ENCODE assay signal across 13 cellular contexts in the genomic region with DNA sequence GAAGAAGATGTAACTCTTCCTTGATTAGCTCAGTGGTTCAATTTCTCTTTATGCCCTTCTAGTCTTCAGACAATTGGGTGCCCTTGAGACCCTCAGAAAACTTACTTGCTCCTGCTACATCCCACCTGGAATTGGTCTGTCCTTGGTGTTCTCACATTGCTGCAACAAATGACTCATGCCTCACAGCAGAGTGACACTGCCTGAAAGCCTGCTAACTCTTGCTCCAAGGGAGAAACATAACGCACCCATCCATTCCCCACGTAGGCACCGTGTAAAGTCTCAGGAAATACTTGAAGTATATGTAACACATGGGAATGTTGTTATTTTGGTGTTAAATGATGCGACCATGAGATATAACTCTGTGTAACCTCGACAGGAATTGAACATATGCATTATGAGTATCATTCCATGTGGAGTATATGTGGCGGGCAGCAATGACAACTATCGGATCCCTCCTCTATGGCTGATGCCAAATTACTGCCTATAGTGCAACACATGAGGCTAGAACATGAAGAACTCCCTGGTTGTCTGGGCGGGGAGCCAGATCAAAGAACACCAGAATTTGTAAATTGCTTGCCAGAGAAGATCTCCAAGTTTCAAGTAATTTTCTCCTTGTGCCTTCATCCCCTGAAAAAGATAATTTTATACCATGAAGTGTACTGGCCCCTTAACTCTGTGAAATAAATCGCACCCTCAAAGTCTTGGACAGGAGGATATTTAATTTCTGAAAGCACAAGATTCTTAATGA.
A peak's percentile ranks its signal among the peaks of the same experiment; 100 is the strongest.
DNase-seq lines count a peak whose midpoint lies in the region; ATAC-seq, FAIRE-seq and TF ChIP-seq lines count a peak whose summit lies in the region.
"Had no signal": no experiment of that assay in that cellular context is flagged by ENCODE, and none has a peak within 500 bp of the region (broad histone marks: within the 10 kb centered on the region; RNA-seq: fewer than 3 reads in every experiment).

No MANE protein-coding gene starts in this region.

- 93% methylated on average over 9 of the region's 9 CpGs for WGBS in liver
- 98% methylated on average over 7 of the region's 9 CpGs for WGBS in HepG2 (ENCODE audit: low lambda C conversion rate)

- H3K27me3 ChIP-seq in liver (ENCODE audit: control insufficient read depth in 4 of 4, insufficient read depth in 4 of 4, low read length in 3 of 4): no peaks in the 10 kb centered on the region
- H3K27me3 ChIP-seq in HepG2 (ENCODE audit: control insufficient read depth in 1 of 2, insufficient read depth in 2 of 2, low read length in 2 of 2): no peaks in the 10 kb centered on the region
- H3K27me3 ChIP-seq in uterus: no peaks in the 10 kb centered on the region

- FAIRE-seq in HepG2 (lab: Jason Lieb, UNC) (no peak), H54 (lab: Jason Lieb, UNC) (no peak)
- FAIRE-seq: H1 had no signal

- TF ChIP-seq POLR2A in HepG2 (IDR thresholded peaks at IDR 0.05; ENCODE audit: insufficient read depth in 1 of 2, low read depth in 2 of 2, low read length in 2 of 2) (no peak), uterus (IDR thresholded peaks at IDR 0.05) (no peak), H54 (IDR thresholded peaks at IDR 0.05; ENCODE audit: low read depth, low read length) (no peak)

- H3K4me3 ChIP-seq in liver (ENCODE audit: low read depth in 1 of 3, low read length in 3 of 3): peak overlapping the region in 2 of 3 donors; percentile 27 to 43
- no peak overlapping the region for H3K4me3 ChIP-seq in HepG2 (replicated peaks in 1 of 3; ENCODE audit: insufficient read depth in 1 of 3, low read depth in 2 of 3, low read length in 3 of 3)
- H3K4me3 ChIP-seq in fibroblast of villous mesenchyme (ENCODE audit: low read depth, low read length): peak overlapping the region; percentile 51
- peak overlapping the region; percentile 19 to 40 for H3K4me3 ChIP-seq in uterus
- H3K4me3 ChIP-seq: prostate gland had no signal

- in situ Hi-C loops in HepG2 (cut with HindIII; ENCODE audit: extremely low pct_ligation_motif_present, low pct_unique_long_range_greater_than_20kb): no loop called here

- no peak overlapping the region for H3K4me2 ChIP-seq in HepG2 (ENCODE audit: low read depth, low read length)

- H3K36me3 ChIP-seq in liver (ENCODE audit: control insufficient read depth in 4 of 4, insufficient read depth in 3 of 4, low read depth in 1 of 4, low read length in 3 of 4): peaks cover 0 to 2% (median 0%) of the 10 kb centered on the region in 4 donors
- peaks cover 1 to 15% of the 10 kb centered on the region in 2 experiments; a peak in 1 of 5 replicates for H3K36me3 ChIP-seq in HepG2 (replicated peaks in 1 of 2; ENCODE audit: control insufficient read depth in 1 of 2, insufficient read depth in 2 of 2, low read length in 2 of 2)
- H3K36me3 ChIP-seq in uterus: no peaks in the 10 kb centered on the region
- H3K36me3 ChIP-seq: prostate gland had no signal

- TF ChIP-seq CTCF in liver (IDR thresholded peaks at IDR 0.05; ENCODE audit: low read depth, low read length, missing input control) (no peak), HepG2 (CRISPR knock-in tag; IDR thresholded peaks at IDR 0.05) (no peak), fibroblast of villous mesenchyme (IDR thresholded peaks at IDR 0.05; ENCODE audit: insufficient read depth, low read depth, low read length) (no peak), uterus (IDR thresholded peaks at IDR 0.05) (no peak)

- intact Hi-C loops in HepG2 (cut with micrococcal nuclease; ENCODE audit: unreplicated experiment) (no loop called here), uterus (cut with DNase I; ENCODE audit: low total_unique reads) (no loop called here)

- no TSS peak for BruUV-seq in HepG2 (replicated peaks; lab: Mats Ljungman, UMichigan)

- H3K9ac ChIP-seq in liver (ENCODE audit: low read depth in 1 of 2, low read length in 2 of 2) (no peak overlapping the region), HepG2 (ENCODE audit: insufficient read depth, low read depth, low read length) (no peak overlapping the region)

- POLR2A ChIA-PET in HepG2 (lab: Yijun Ruan, JAX): no interaction called here

- DNase-seq in HepG2 (ENCODE audit: low spot score) (no peak), RPMI8226 (peak; percentile 67), fibroblast of villous mesenchyme (ENCODE audit: low read depth) (no peak), uterus (no peak), GDM1 (lab: John Stamatoyannopoulos, UW) (no peak), H54 (ENCODE audit: insufficient read length, low spot score) (no peak)
- DNase-seq: activated naive CD8-positive, alpha-beta T cell treated with anti-CD3 and anti-CD28 coated beads, Interleukin-2, amount 10 ng/mL, durations not matched to agents 7 days and 5 days; AML-193; stimulated activated CD4-positive, alpha-beta T cell treated with anti-CD3 and anti-CD28 coated beads, Interleukin-2, amount 100 ng/mL, for 24 hours had no signal

- TF ChIP-seq EP300 in HepG2 (IDR thresholded peaks at IDR 0.05; ENCODE audit: low read depth in 2 of 2, low read length in 2 of 2): no peak
- TF ChIP-seq EP300 in HepG2 (CRISPR knock-in tag; IDR thresholded peaks at IDR 0.05; ENCODE audit: borderline replicate concordance): no peak

- H3K9me3 ChIP-seq in liver (ENCODE audit: control insufficient read depth in 4 of 4, low read length in 3 of 4): no peaks in the 10 kb centered on the region
- no peaks in the 10 kb centered on the region for H3K9me3 ChIP-seq in HepG2 (ENCODE audit: low read length)
- no peaks in the 10 kb centered on the region for H3K9me3 ChIP-seq in uterus
- H3K9me3 ChIP-seq: prostate gland had no signal

- H3K79me2 ChIP-seq in HepG2 (ENCODE audit: insufficient read depth, low read length): no peaks in the 10 kb centered on the region

- CTCF ChIA-PET in HepG2 (lab: Yijun Ruan, JAX; ENCODE audit: low intra/inter-chr PET ratio, low total read pairs): no interaction called here

- no peak for ATAC-seq in HepG2
- no peak for ATAC-seq in GM19467 (IDR thresholded peaks at IDR 0.05; ENCODE audit: unreplicated experiment)

- no peaks in the 10 kb centered on the region for H4K20me1 ChIP-seq in HepG2 (ENCODE audit: insufficient read depth, low read length)

- H3K27ac ChIP-seq in liver (ENCODE audit: low read depth in 1 of 2, low read length in 2 of 2) (no peak overlapping the region), HepG2 (ENCODE audit: extremely low read length, insufficient read depth, low read length) (no peak overlapping the region), uterus (peak overlapping the region in 1 of 2 donors; percentile 63)
- H3K27ac ChIP-seq: prostate gland had no signal

- no peak overlapping the region for H2AFZ ChIP-seq in HepG2 (ENCODE audit: low read length)

- TF ChIP-seq RAD21 in liver (IDR thresholded peaks at IDR 0.05) (no peak), HepG2 (CRISPR knock-in tag; IDR thresholded peaks at IDR 0.05) (no peak)

- peaks cover 0 to 35% (median 22%) of the 10 kb centered on the region in 4 donors for H3K4me1 ChIP-seq in liver (ENCODE audit: control insufficient read depth in 4 of 4, insufficient read depth in 4 of 4, low read length in 3 of 4)
- no peaks in the 10 kb centered on the region for H3K4me1 ChIP-seq in HepG2 (ENCODE audit: insufficient read depth, low read length)
- no peaks in the 10 kb centered on the region for H3K4me1 ChIP-seq in uterus
- H3K4me1 ChIP-seq: prostate gland had no signal

TF ChIP-seq in liver, 16 proteins besides CTCF, POLR2A, EP300 and RAD21 (continues in another document):
- no peak for TF ChIP-seq RXRA (IDR thresholded peaks at IDR 0.05)

TF ChIP-seq in HepG2, 621 proteins besides CTCF, POLR2A, EP300 and RAD21:
- TF ChIP-seq ZNF24 (IDR thresholded peaks at IDR 0.05) (no peak), ZSCAN20 (CRISPR knock-in tag; IDR thresholded peaks at IDR 0.05; ENCODE audit: borderline replicate concordance) (no peak)
TF ChIP-seq in HepG2: peak in this region for 0.

Comparison
In these comparisons a context has a peak if more than half of its experiments do, and no peak if none do; other contexts are left out.
1. H3K4me3 ChIP-seq: peak in liver (2 of 3), fibroblast of villous mesenchyme (single experiment) and uterus (2 of 2); none in HepG2 (0 of 3).